26 cellular contexts compared by ENCODE assay signal in genomic region chr5:106522296-106522695, GRCh38.
DNase-seq lines count a peak whose midpoint lies in the region; ATAC-seq and TF ChIP-seq lines count a peak whose summit lies in the region.
"Had no signal": no experiment of that assay in that cellular context is flagged by ENCODE, and none has a peak within 500 bp of the region (broad histone marks: within the 10 kb centered on the region; RNA-seq: fewer than 3 reads in every experiment).

No MANE protein-coding gene starts in this region.

- no peak overlapping the region for H3K4me2 ChIP-seq in smooth muscle cell

- no peak for TF ChIP-seq POLR2A in lower leg skin (IDR thresholded peaks at IDR 0.05)

- H3K9me3 ChIP-seq in MG63 (peaks cover 2% of the 10 kb centered on the region), smooth muscle cell (replicated peaks; ENCODE audit: low read depth) (no peaks in the 10 kb centered on the region)
- H3K9me3 ChIP-seq: ovary, upper lobe of left lung had no signal

- no peaks in the 10 kb centered on the region for H4K20me1 ChIP-seq in smooth muscle cell (ENCODE audit: low read depth)

- 85% methylated on average over 6 of the region's 6 CpGs for WGBS in smooth muscle cell (ENCODE audit: low lambda C conversion rate)
- WGBS in lower leg skin, 2 donors: 33 to 45% methylated on average over 6 of the region's 6 CpGs

- H2AFZ ChIP-seq in smooth muscle cell (ENCODE audit: low read depth): no peak overlapping the region

- no peaks in the 10 kb centered on the region for H3K4me1 ChIP-seq in smooth muscle cell (ENCODE audit: low read depth)
- H3K4me1 ChIP-seq: upper lobe of left lung had no signal

- no peaks in the 10 kb centered on the region for H3K27me3 ChIP-seq in MG63
- H3K27me3 ChIP-seq in smooth muscle cell (ENCODE audit: low read depth): no peaks in the 10 kb centered on the region
- H3K27me3 ChIP-seq: dorsolateral prefrontal cortex, ovary, upper lobe of left lung had no signal

- H3K36me3 ChIP-seq in MG63 (no peaks in the 10 kb centered on the region), smooth muscle cell (ENCODE audit: low read depth) (no peaks in the 10 kb centered on the region)
- H3K36me3 ChIP-seq: ovary, upper lobe of left lung had no signal

- no peak overlapping the region for H3K9ac ChIP-seq in smooth muscle cell (ENCODE audit: low read depth)

- DNase-seq in MG63: peak; percentile 31
- peak; percentile 61 for DNase-seq in astrocyte of the spinal cord (ENCODE audit: low read depth, low spot score)
- DNase-seq in fibroblast of pulmonary artery (ENCODE audit: low read depth): peak; percentile 19
- no peak for DNase-seq in smooth muscle cell (lab: John Stamatoyannopoulos, UW; ENCODE audit: unreplicated experiment)
- no peak for DNase-seq in lower leg skin (ENCODE audit: low spot score in 2 of 2)
- DNase-seq: activated CD4-positive, alpha-beta T cell treated with anti-CD3 and anti-CD28 coated beads, Interleukin-2, amount 50 U/mL, for 4 hours; activated CD4-positive, CD25-positive, alpha-beta regulatory T cell; activated naive CD4-positive, alpha-beta T cell treated with anti-CD3 and anti-CD28 coated beads, Interleukin-2, amount 10 ng/mL, durations not matched to agents 7 days and 5 days; CD4-positive, CD25-positive, alpha-beta regulatory T cell; central memory CD4-positive, alpha-beta T cell; Karpas-422; MV-4-11; naive thymus-derived CD8-positive, alpha-beta T cell; NCI-H1694; NCI-H510A treated with DMSO at 0.1 percent for 48 hours; NK-92 treated with Interleukin-12 subunit alpha and Interleukin-12 subunit beta, amount 100 ng/mL, for 24 hours; ovary; SIG-M5; stimulated activated CD4-positive, alpha-beta T cell treated with anti-CD3 and anti-CD28 coated beads, Interleukin-12 subunit alpha, Interleukin-12 subunit beta, amount 100 ng/mL, for 4 hours; stimulated activated CD4-positive, alpha-beta T cell treated with anti-CD3 and anti-CD28 coated beads, Interleukin-4, amount 100 ng/mL, for 1 hour; T-helper 1 cell; upper lobe of left lung had no signal

- no peaks in the 10 kb centered on the region for H3K79me2 ChIP-seq in smooth muscle cell (ENCODE audit: low read depth)

- intact Hi-C loops in lower leg skin (cut with DNase I; ENCODE audit: low total_unique reads): no loop called here

- in situ Hi-C loops in astrocyte of the spinal cord (cut with HindIII; ENCODE audit: low sequenced_read_pairs): no loop called here

- TF ChIP-seq CTCF in astrocyte of the spinal cord (IDR thresholded peaks at IDR 0.05; ENCODE audit: low read depth, low read length) (no peak), fibroblast of pulmonary artery (IDR thresholded peaks at IDR 0.05; ENCODE audit: low read length, missing control alignments) (no peak), smooth muscle cell (IDR thresholded peaks at IDR 0.05; ENCODE audit: borderline replicate concordance, insufficient read depth, poor library complexity, severe bottlenecking) (no peak), lower leg skin (IDR thresholded peaks at IDR 0.05) (no peak)

- ATAC-seq in HG02981 (IDR thresholded peaks at IDR 0.05; ENCODE audit: unreplicated experiment): no peak
- ATAC-seq in HG02763 (IDR thresholded peaks at IDR 0.05; ENCODE audit: unreplicated experiment): no peak
- ATAC-seq: HepG2; naive thymus-derived CD8-positive, alpha-beta T cell had no signal

- no peaks in the 10 kb centered on the region for H3F3A ChIP-seq in smooth muscle cell (ENCODE audit: low read depth)

- H3K4me3 ChIP-seq in MG63 (no peak overlapping the region), astrocyte of the spinal cord (ENCODE audit: low read depth, low read length) (no peak overlapping the region), fibroblast of pulmonary artery (replicated peaks; ENCODE audit: low read depth, low read length) (no peak overlapping the region), smooth muscle cell (no peak overlapping the region), lower leg skin (ENCODE audit: low read depth, poor library complexity, severe bottlenecking) (no peak overlapping the region)
- H3K4me3 ChIP-seq: dorsolateral prefrontal cortex, ovary, upper lobe of left lung had no signal

- no peak overlapping the region for H3K27ac ChIP-seq in smooth muscle cell (ENCODE audit: low read depth)
- H3K27ac ChIP-seq: dorsolateral prefrontal cortex, ovary, upper lobe of left lung had no signal

Comparison
In these comparisons a context has a peak if more than half of its experiments do, and no peak if none do; other contexts are left out.
1. DNase-seq: peak in MG63 (single experiment), astrocyte of the spinal cord (single experiment) and fibroblast of pulmonary artery (single experiment); none in smooth muscle cell (single experiment) and lower leg skin (0 of 2).